ENCODE assay signal across 25 cellular contexts in the genomic region with DNA sequence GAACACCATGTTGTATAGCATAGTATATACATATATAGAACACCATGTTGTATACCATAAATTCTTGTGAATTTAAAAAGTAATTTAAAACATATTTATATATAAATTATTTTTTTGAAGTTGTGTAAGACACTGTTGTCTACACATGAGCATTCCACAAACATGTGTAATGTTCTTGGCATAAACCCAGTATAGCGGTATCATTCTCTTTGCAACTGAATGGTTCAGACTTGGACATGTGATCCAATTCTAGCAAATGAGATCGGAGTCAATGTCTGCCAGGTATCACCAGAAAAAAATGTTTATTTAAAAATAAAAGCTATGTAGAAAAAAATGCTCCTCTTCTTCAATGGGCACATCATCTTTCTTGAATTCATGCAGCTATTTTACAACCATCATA. TPM values are rescaled to one million over a fixed set of nuclear protein-coding genes. Genes with fewer than 3 reads are reported as not detected.
DNase-seq lines count a peak whose midpoint lies in the region; ATAC-seq, FAIRE-seq and TF ChIP-seq lines count a peak whose summit lies in the region.
"Had no signal": no experiment of that assay in that cellular context is flagged by ENCODE, and none has a peak within 500 bp of the region (broad histone marks: within the 10 kb centered on the region; RNA-seq: fewer than 3 reads in every experiment).

No MANE protein-coding gene starts in this region.

- peak; percentile 2 for DNase-seq in AG20443 (ENCODE audit: low spot score)
- DNase-seq in M059J (ENCODE audit: low read depth), result peak; percentile 11
- DNase-seq in foreskin keratinocyte, result peak; percentile 22 to 42
- DNase-seq in mucosa of gallbladder (ENCODE audit: low spot score), result no peak
- DNase-seq in NCI-H2107 (lab: John Stamatoyannopoulos, UW), result no peak
- DNase-seq in DMS53 treated with DMSO at 0.1 percent for 48 hours (lab: John Stamatoyannopoulos, UW; ENCODE audit: unreplicated experiment), result no peak
- DNase-seq in NCI-H345 treated with DMSO at 0.1 percent for 48 hours (lab: John Stamatoyannopoulos, UW; ENCODE audit: unreplicated experiment), result no peak
- DNase-seq: activated CD4-positive, alpha-beta T cell treated with anti-CD3 and anti-CD28 coated beads, Interleukin-2, amount 10 ng/mL, durations not matched to agents 7 days and 5 days; aorta; glutamatergic neuron; kidney glomerular epithelial cell; mucosa of descending colon; NCI-H1105; NCI-H2029; NCI-H446; nephron progenitor cell; pancreas; right cardiac atrium; SHP77; stimulated activated CD4-positive, alpha-beta T cell treated with anti-CD3 and anti-CD28 coated beads, Interleukin-4, amount 100 ng/mL, for 1 hour; upper lobe of right lung had no signal

- FAIRE-seq in endometrium (lab: Jason Lieb, UNC), result peak; percentile 23
- FAIRE-seq: H54, pancreas had no signal

- H3K27me3 ChIP-seq in foreskin keratinocyte, result no peaks in the 10 kb centered on the region
- H3K27me3 ChIP-seq: BLaER1 treated with 17β-estradiol and CSF1 and Interleukin-3, amounts not matched to agents 10 nM and 100 nM; pancreas; upper lobe of right lung had no signal

- no peaks in the 10 kb centered on the region for H3K4me1 ChIP-seq in foreskin keratinocyte
- H3K4me1 ChIP-seq: BLaER1 treated with 17β-estradiol and CSF1 and Interleukin-3, amounts not matched to agents 10 nM and 100 nM; upper lobe of right lung had no signal

- TF ChIP-seq CTCF in foreskin keratinocyte (conservative IDR thresholded peaks at IDR 0.05), result no peak

- ATAC-seq in foreskin keratinocyte, result peak; percentile 44
- ATAC-seq: mucosa of descending colon; pancreas; right cardiac atrium; stimulated activated memory B cell treated with anti-CD40 and anti-IgM and Interleukin-4, amounts not matched to agents 10 μg/mL and 1 μg/mL and 100 μg/mL, for 72 hours; upper lobe of right lung had no signal

- H3K27ac ChIP-seq in foreskin keratinocyte, result no peak overlapping the region
- H3K27ac ChIP-seq: BLaER1 treated with 17β-estradiol and CSF1 and Interleukin-3, amounts not matched to agents 10 nM and 100 nM; pancreas; upper lobe of right lung had no signal

RNA-seq across cellular contexts. Expression of a gene that starts 33.9 kb away (rescaled TPM):
- total RNA-seq in M059J (2014; rRNA removed; shearing (Covaris generic)), result 8.8 and 26.8 TPM in 2 replicates
- 9.3 and 10.9 TPM in 2 replicates for total RNA-seq in foreskin keratinocyte
- polyA plus RNA-seq in foreskin keratinocyte, result 2.8 and 3.6 TPM in 2 replicates
- 11.5 TPM for total RNA-seq in mucosa of gallbladder

RNA-seq across cellular contexts. Expression of a gene that starts 34.1 kb away (rescaled TPM):
- 20.6 and 21.6 TPM in 2 replicates for total RNA-seq in M059J (2014; rRNA removed; shearing (Covaris generic))
- 37.0 and 37.7 TPM in 2 replicates for total RNA-seq in foreskin keratinocyte
- polyA plus RNA-seq in foreskin keratinocyte, result 4.7 and 5.2 TPM in 2 replicates
- total RNA-seq in mucosa of gallbladder, result 22.6 TPM

Comparison
In these comparisons a context has a peak if more than half of its experiments do, and no peak if none do; other contexts are left out.
1. DNase-seq: peak in AG20443 (single experiment), M059J (single experiment) and foreskin keratinocyte (2 of 2); none in mucosa of gallbladder (single experiment), NCI-H2107 (single experiment), DMS53 treated with DMSO at 0.1 percent for 48 hours (single experiment) and NCI-H345 treated with DMSO at 0.1 percent for 48 hours (single experiment).